In genomic region chr1:12386130-12386529, GRCh38 we compare ENCODE assay signal across 15 cellular contexts.
DNase-seq lines count a peak whose midpoint lies in the region; ATAC-seq, FAIRE-seq and TF ChIP-seq lines count a peak whose summit lies in the region.
"Had no signal": no experiment of that assay in that cellular context is flagged by ENCODE, and none has a peak within 500 bp of the region (broad histone marks: within the 10 kb centered on the region; RNA-seq: fewer than 3 reads in every experiment).

No MANE protein-coding gene starts in this region.

- no peak for FAIRE-seq in D721Med (lab: Jason Lieb, UNC)

- H3K36me3 Mint-ChIP-seq in stimulated activated effector memory CD8-positive, alpha-beta T cell treated with anti-CD3 and anti-CD28 coated beads, Interleukin-12 subunit alpha, Interleukin-12 subunit beta, amount 100 ng/mL, for 72 hours = peaks cover 61% of the 10 kb centered on the region

- no peak overlapping the region for H3K4me3 ChIP-seq in choroid plexus epithelial cell (ENCODE audit: low read depth, low read length)
- H3K4me3 ChIP-seq: gastroesophageal sphincter, lower lobe of right lung, tibial nerve had no signal

- peaks cover 43% of the 10 kb centered on the region for H3K4me1 Mint-ChIP-seq in stimulated activated effector memory CD8-positive, alpha-beta T cell treated with anti-CD3 and anti-CD28 coated beads, Interleukin-12 subunit alpha, Interleukin-12 subunit beta, amount 100 ng/mL, for 72 hours

- peaks cover 11% of the 10 kb centered on the region for H3K9me3 Mint-ChIP-seq in stimulated activated effector memory CD8-positive, alpha-beta T cell treated with anti-CD3 and anti-CD28 coated beads, Interleukin-12 subunit alpha, Interleukin-12 subunit beta, amount 100 ng/mL, for 72 hours

- peak; percentile 77 for ATAC-seq in stimulated activated effector memory CD8-positive, alpha-beta T cell treated with anti-CD3 and anti-CD28 coated beads, Interleukin-12 subunit alpha, Interleukin-12 subunit beta, amount 100 ng/mL, for 72 hours
- ATAC-seq: gastroesophageal sphincter had no signal

- peak overlapping the region; percentile 84 for H3K27ac Mint-ChIP-seq in stimulated activated effector memory CD8-positive, alpha-beta T cell treated with anti-CD3 and anti-CD28 coated beads, Interleukin-12 subunit alpha, Interleukin-12 subunit beta, amount 100 ng/mL, for 72 hours

- no peak overlapping the region for H3K4me3 Mint-ChIP-seq in stimulated activated effector memory CD8-positive, alpha-beta T cell treated with anti-CD3 and anti-CD28 coated beads, Interleukin-12 subunit alpha, Interleukin-12 subunit beta, amount 100 ng/mL, for 72 hours

- peak in 3 of 4 experiments; percentile 4 to 16 (median 6) for DNase-seq in activated CD4-positive, CD25-positive, alpha-beta regulatory T cell (lab: John Stamatoyannopoulos, UW)
- no peak for DNase-seq in activated CD4-positive, CD25-positive, alpha-beta regulatory T cell treated with anti-CD3 and anti-CD28 coated beads, Interleukin-2, amount 50 U/mL, for 72 hours
- DNase-seq in activated CD4-positive, alpha-beta T cell treated with anti-CD3 and anti-CD28 coated beads, Interleukin-2, amount 50 U/mL, for 1 hour = peak; percentile 2
- DNase-seq in choroid plexus epithelial cell (ENCODE audit: low read depth) (peak; percentile 36), D721Med (ENCODE audit: insufficient read length, low spot score) (no peak), NCI-H524 (lab: John Stamatoyannopoulos, UW) (no peak), retina (no peak)
- no peak for DNase-seq in stimulated activated effector memory CD8-positive, alpha-beta T cell treated with anti-CD3 and anti-CD28 coated beads, Interleukin-12 subunit alpha, Interleukin-12 subunit beta, amount 100 ng/mL, for 72 hours (ENCODE audit: low spot score in 2 of 2)
- DNase-seq: DMS79, IMR-90, lower lobe of right lung, NCI-H2081 treated with DMSO at 0.1 percent for 48 hours, RPMI8226 had no signal

- TF ChIP-seq CTCF in choroid plexus epithelial cell (conservative IDR thresholded peaks at IDR 0.05; ENCODE audit: low read depth, low read length) = no peak
- TF ChIP-seq CTCF in D721Med (IDR thresholded peaks at IDR 0.05; ENCODE audit: insufficient read depth, missing control alignments) = no peak

Comparison
In these comparisons a context has a peak if more than half of its experiments do, and no peak if none do; other contexts are left out.
1. DNase-seq: peak in activated CD4-positive, CD25-positive, alpha-beta regulatory T cell (3 of 4), activated CD4-positive, alpha-beta T cell treated with anti-CD3 and anti-CD28 coated beads, Interleukin-2, amount 50 U/mL, for 1 hour (single experiment) and choroid plexus epithelial cell (single experiment); none in activated CD4-positive, CD25-positive, alpha-beta regulatory T cell treated with anti-CD3 and anti-CD28 coated beads, Interleukin-2, amount 50 U/mL, for 72 hours (single experiment), stimulated activated effector memory CD8-positive, alpha-beta T cell treated with anti-CD3 and anti-CD28 coated beads, Interleukin-12 subunit alpha, Interleukin-12 subunit beta, amount 100 ng/mL, for 72 hours (0 of 2), D721Med (single experiment), NCI-H524 (0 of 2) and retina (single experiment).